ENCODE assay signal across 8 cellular contexts in the genomic region with DNA sequence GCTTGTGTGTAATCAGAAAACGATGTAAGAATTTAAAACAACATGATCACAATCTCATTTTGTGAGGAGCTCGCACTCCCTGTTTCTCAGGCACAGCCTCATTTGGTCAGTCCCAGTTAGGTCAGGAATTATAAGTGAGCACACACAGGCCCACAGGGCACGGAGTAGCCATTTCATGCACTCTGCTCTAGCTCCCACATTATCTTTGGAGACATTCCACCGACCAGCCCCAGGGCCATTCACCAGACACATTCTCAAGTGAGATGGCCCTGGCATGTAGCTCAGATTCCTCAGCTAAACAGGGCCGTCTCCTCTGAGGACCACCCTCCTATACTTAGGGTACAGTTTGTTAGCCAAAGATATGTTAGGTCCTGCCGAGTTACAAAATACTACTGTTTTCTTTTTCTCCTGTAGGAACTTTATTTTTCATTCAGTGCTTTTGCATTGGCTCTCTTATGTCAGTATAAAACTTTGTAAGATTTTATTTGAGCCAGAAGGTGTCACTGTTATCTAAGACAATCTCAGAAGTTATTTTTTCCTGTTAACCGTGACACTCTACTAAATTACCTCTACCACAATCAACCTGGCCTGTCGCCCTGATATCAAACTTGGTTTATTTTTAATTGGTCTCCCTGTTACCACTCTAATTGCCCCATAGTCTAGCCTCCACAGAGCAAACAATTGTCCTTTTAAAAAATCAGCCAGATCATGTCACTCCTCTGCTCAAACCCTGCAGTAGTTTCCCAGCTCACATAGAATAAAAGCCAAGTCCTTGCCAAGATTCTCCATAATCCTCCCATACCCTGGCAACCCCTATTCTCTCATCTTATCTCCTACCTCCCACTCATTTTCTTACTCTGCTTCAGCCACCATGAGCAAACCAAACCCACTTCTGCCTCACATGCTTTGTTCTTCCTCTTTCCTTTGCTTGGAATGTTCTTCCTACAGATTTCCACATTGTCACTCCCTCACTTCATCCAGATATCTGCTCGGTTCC.
DNase-seq lines count a peak whose midpoint lies in the region; ATAC-seq and TF ChIP-seq lines count a peak whose summit lies in the region.

No MANE protein-coding gene starts in this region.

- H3K4me3 ChIP-seq in BJ (ENCODE audit: low read depth, low read length) (no peak overlapping the region; the same call in 1 of the 2 replicates), brain microvascular endothelial cell (ENCODE audit: low read depth, low read length) (no peak overlapping the region)

- peak overlapping the region; percentile 51 for H3K27ac ChIP-seq in brain microvascular endothelial cell

- CTCF ChIA-PET in BJ (lab: Yijun Ruan, JAX) = interaction anchor here (0.6 to 4.3 kb wide), 11 partner anchors 156 to 948 kb away, joined by 3 to 28 read pairs (median 3); a partner anchor contains a TSS

- in situ Hi-C loops in KBM-7 (cut with MboI; ENCODE audit: low pct_unique_long_range_greater_than_20kb, low sequenced_read_pairs) = loop anchor here (25.0 kb wide), 1 partner anchor 966 kb away; no protein-coding TSS in a partner anchor
- in situ Hi-C loops in brain microvascular endothelial cell (cut with HindIII; ENCODE audit: low pct_ligation_motif_present, low sequenced_read_pairs) = no loop called here

- H3K27me3 ChIP-seq in BJ (ENCODE audit: control insufficient read depth, insufficient read depth, low read length) = no peaks in the 10 kb centered on the region
- H3K27me3 ChIP-seq in brain microvascular endothelial cell (replicated peaks) = no peaks in the 10 kb centered on the region

- ATAC-seq in GM19455 (IDR thresholded peaks at IDR 0.05; ENCODE audit: unreplicated experiment) (no peak), GM21423 (IDR thresholded peaks at IDR 0.05; ENCODE audit: unreplicated experiment) (no peak), GM21381 (IDR thresholded peaks at IDR 0.05; ENCODE audit: unreplicated experiment) (no peak)

- POLR2A ChIA-PET in BJ (lab: Charles Lee) = interaction anchor here (0.6 kb wide), 2 partner anchors 678 to 1576 kb away, joined by 4 to 6 read pairs; no protein-coding TSS in a partner anchor

- TF ChIP-seq CTCF in BJ (IDR thresholded peaks at IDR 0.05; ENCODE audit: insufficient read depth, low read depth, low read length) (no peak; the same call in 1 of the 2 replicates), brain microvascular endothelial cell (IDR thresholded peaks at IDR 0.05; ENCODE audit: low read depth, low read length, missing control alignments) (no peak)

- H3K36me3 ChIP-seq in BJ (ENCODE audit: control insufficient read depth, insufficient read depth, low read length) (no peaks in the 10 kb centered on the region), brain microvascular endothelial cell (replicated peaks) (no peaks in the 10 kb centered on the region)

- DNase-seq in BJ (ENCODE audit: low read depth) (peak; percentile 80), KBM-7 (peak; percentile 30), brain microvascular endothelial cell (peak; percentile 18), lung microvascular endothelial cell (ENCODE audit: low read depth in 2 of 2) (peak; percentile 9 to 27), NCI-H1930 (lab: John Stamatoyannopoulos, UW) (no peak)

Comparison
In these comparisons a context has a peak if more than half of its experiments do, and no peak if none do; other contexts are left out.
1. DNase-seq: peak in BJ (single experiment), KBM-7 (single experiment), brain microvascular endothelial cell (single experiment) and lung microvascular endothelial cell (2 of 2); none in NCI-H1930 (0 of 2).